In the genomic region with DNA sequence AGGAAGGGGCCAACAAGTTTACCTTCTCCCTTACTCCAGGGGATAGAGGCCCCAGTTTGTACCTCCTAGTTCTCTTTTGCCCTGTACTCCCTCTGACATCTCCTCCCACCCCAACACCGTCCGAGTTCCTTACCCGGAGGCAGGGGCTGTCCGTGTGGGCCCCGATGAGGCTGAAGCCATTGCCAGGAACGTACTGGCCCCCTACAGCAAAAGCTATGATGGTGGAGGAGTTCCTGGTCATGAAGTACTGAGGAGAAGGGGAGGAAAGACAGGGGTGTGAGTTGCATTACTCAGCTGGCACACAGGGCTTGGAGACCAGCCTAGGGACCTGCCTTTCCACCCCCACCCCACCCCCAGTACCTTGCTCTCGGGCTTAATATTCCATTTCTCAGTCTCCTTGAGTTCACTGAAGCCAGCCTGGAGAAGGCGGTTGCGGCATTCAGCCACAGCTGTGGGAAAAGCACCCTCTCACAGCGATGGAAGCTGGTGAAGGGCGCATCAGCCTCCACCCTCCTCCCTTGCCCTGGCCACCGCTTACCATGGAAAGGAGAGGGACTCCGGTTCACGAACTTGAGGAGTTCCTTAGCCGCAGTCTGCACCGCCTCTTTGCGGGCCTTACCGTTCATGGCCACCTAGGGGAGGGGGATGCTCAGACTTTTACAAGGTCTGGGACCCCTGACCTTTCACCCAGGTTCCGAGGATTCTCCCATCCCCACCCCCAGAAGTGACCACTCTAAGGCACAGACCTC, we compare ENCODE assay signal across 8 cellular contexts. TPM values are rescaled to one million over a fixed set of nuclear protein-coding genes. Genes with fewer than 3 reads are reported as not detected.
DNase-seq lines count a peak whose midpoint lies in the region; ATAC-seq, FAIRE-seq and TF ChIP-seq lines count a peak whose summit lies in the region.

No MANE protein-coding gene starts in this region.

- CTCF ChIA-PET in WTC11 (lab: Charles Lee): interaction anchor here (0.6 to 3.9 kb wide), 28 partner anchors 9 to 385 kb away, joined by 3 to 64 read pairs (median 4); a partner anchor contains a TSS

- H3K27me3 Mint-ChIP-seq in H9 (ENCODE audit: low read depth): no peaks in the 10 kb centered on the region
- H3K27me3 Mint-ChIP-seq in WTC11 (ENCODE audit: low read depth): 0 out of 2 replicates have a peak, but pooled peaks cover 3% of the 10 kb centered on the region

- no peak overlapping the region for H3K18ac ChIP-seq in H9 (ENCODE audit: insufficient read length, low read depth, low read length)

- no peaks in the 10 kb centered on the region for H4K20me1 ChIP-seq in H9 (ENCODE audit: control insufficient read depth, insufficient read depth, insufficient read length)

- no peak overlapping the region for H2BK120ac ChIP-seq in H9 (ENCODE audit: low read depth, low read length, poor library complexity, severe bottlenecking)

- no peak overlapping the region for H2AK5ac ChIP-seq in H9 (ENCODE audit: insufficient read length, low read length)

- H3K23me2 ChIP-seq in H9 (ENCODE audit: insufficient read length, low read depth, low read length, poor library complexity, severe bottlenecking): peaks cover 7% of the 10 kb centered on the region

- no peaks in the 10 kb centered on the region for H3K4me1 ChIP-seq in H9 (ENCODE audit: insufficient read depth, low read length)
- H3K4me1 ChIP-seq in foreskin keratinocyte: no peaks in the 10 kb centered on the region

- H3K4me3 Mint-ChIP-seq in H9: peak overlapping the region; percentile 95 to 96
- H3K4me3 Mint-ChIP-seq in WTC11: peak overlapping the region; percentile 90

- H3K79me1 ChIP-seq in H9 (ENCODE audit: insufficient read depth, low read depth, low read length, poor library complexity, severe bottlenecking): no peaks in the 10 kb centered on the region

- H3K4me1 Mint-ChIP-seq in H9: peaks cover 12 to 19% of the 10 kb centered on the region in 2 experiments
- peaks cover 7% of the 10 kb centered on the region for H3K4me1 Mint-ChIP-seq in WTC11

- H2AFZ ChIP-seq in H9 (ENCODE audit: low read length): no peak overlapping the region

- no peak overlapping the region for H3T11ph ChIP-seq in H9 (ENCODE audit: low read length)

- H3K36me3 Mint-ChIP-seq in H9 (ENCODE audit: insufficient read depth in 1 of 3, low read depth in 3 of 3) (peaks cover 25 to 43% (median 40%) of the 10 kb centered on the region in 3 experiments; a peak in 6 of 7 replicates), WTC11 (peaks cover 28% of the 10 kb centered on the region)

- no peak for TF ChIP-seq CTCF in H9 (conservative IDR thresholded peaks at IDR 0.05)
- no peak for TF ChIP-seq CTCF in WTC11 (IDR thresholded peaks at IDR 0.05)
- no peak for TF ChIP-seq CTCF in foreskin keratinocyte (conservative IDR thresholded peaks at IDR 0.05)

- no peak overlapping the region for H4K5ac ChIP-seq in H9 (ENCODE audit: insufficient read length, low read depth, low read length)

- no peak overlapping the region for H3K4ac ChIP-seq in H9 (ENCODE audit: low read depth, low read length)

- H3K27ac Mint-ChIP-seq in H9 (peak overlapping the region; percentile 44 to 98 (median 80); a peak in 5 of 7 replicates), WTC11 (peak overlapping the region; percentile 91)

- H4K8ac ChIP-seq in H9 (replicated peaks; ENCODE audit: insufficient read length, low read depth, low read length): no peak overlapping the region

- H3K14ac ChIP-seq in H9 (ENCODE audit: insufficient read depth, low read length): no peak overlapping the region; the same call in 1 of the 2 replicates

- ATAC-seq in WTC11 (peak; percentile 1), foreskin keratinocyte (no peak), HG03354 (IDR thresholded peaks at IDR 0.05; ENCODE audit: poor library complexity, severe bottlenecking, unreplicated experiment) (no peak)

- no peak overlapping the region for H3K23ac ChIP-seq in H9 (ENCODE audit: insufficient read length, low read depth, low read length)

- no peak overlapping the region for H3K27ac ChIP-seq in H9 (ENCODE audit: insufficient read length, low read depth, low read length)
- peak overlapping the region; percentile 88 for H3K27ac ChIP-seq in foreskin keratinocyte
- H3K27ac ChIP-seq in skin epidermis: peak overlapping the region; percentile 77 to 96 (median 89)

- POLR2A ChIA-PET in WTC11 (lab: Charles Lee): interaction anchor here (0.6 to 1.7 kb wide), 9 partner anchors 8 to 210 kb away, joined by 3 to 6 read pairs (median 4); a partner anchor contains a TSS

- no peaks in the 10 kb centered on the region for H3K79me2 ChIP-seq in H9 (ENCODE audit: insufficient read depth, low read length)

- H3K9ac ChIP-seq in H9 (ENCODE audit: extremely low read depth, insufficient read length, low read length): peak overlapping the region; percentile 77

- peak overlapping the region; percentile 61 to 90 (median 80) for H3K4me3 ChIP-seq in skin epidermis

- H4K91ac ChIP-seq in H9 (ENCODE audit: insufficient read length, low read depth, low read length): no peak overlapping the region

- H3K9me3 ChIP-seq in H9 (ENCODE audit: control insufficient read depth, low read depth, low read length): no peaks in the 10 kb centered on the region

- H2BK12ac ChIP-seq in H9 (ENCODE audit: insufficient read length, low read depth, low read length): no peak overlapping the region

- no peak overlapping the region for H2BK5ac ChIP-seq in H9 (ENCODE audit: insufficient read length, low read length)

- peak overlapping the region; percentile 71 for H3K4me2 ChIP-seq in H9 (ENCODE audit: insufficient read depth, insufficient read length, low read length)

- no CpG with 5 or more reads among the region's 19 CpGs for WGBS in H9 (ENCODE audit: extremely low coverage, insufficient read length, low lambda C conversion rate)

- FAIRE-seq in RCC 7860 (lab: Jason Lieb, UNC): no peak

- no peak overlapping the region for H2BK20ac ChIP-seq in H9 (ENCODE audit: low read depth, low read length, poor library complexity, severe bottlenecking)

- H3K9me3 Mint-ChIP-seq in H9: no peaks in the 10 kb centered on the region
- H3K9me3 Mint-ChIP-seq in WTC11: no peaks in the 10 kb centered on the region

- DNase-seq in H9 (peak; percentile 43), WTC11 (ENCODE audit: low spot score) (peak; percentile 30), foreskin keratinocyte (no peak), NCI-H2196 treated with DMSO at 0.1 percent for 48 hours (lab: John Stamatoyannopoulos, UW; ENCODE audit: unreplicated experiment) (no peak), NOMO-1 treated with DMSO at 0.1 percent for 48 hours (lab: John Stamatoyannopoulos, UW; ENCODE audit: unreplicated experiment) (no peak), RCC 7860 (ENCODE audit: low spot score) (no peak)

- H3K56ac ChIP-seq in H9 (ENCODE audit: insufficient read length, low read depth, low read length): no peak overlapping the region

- no peak overlapping the region for H2BK15ac ChIP-seq in H9 (ENCODE audit: low read depth, low read length)

- H3K27me3 ChIP-seq in H9 (ENCODE audit: insufficient read depth, low read length): no peaks in the 10 kb centered on the region
- H3K27me3 ChIP-seq in foreskin keratinocyte: no peaks in the 10 kb centered on the region

TF ChIP-seq in WTC11, 78 proteins besides CTCF, POLR2A, EP300 and RAD21 (continues in another document):
- TF ChIP-seq, protein P1, sequence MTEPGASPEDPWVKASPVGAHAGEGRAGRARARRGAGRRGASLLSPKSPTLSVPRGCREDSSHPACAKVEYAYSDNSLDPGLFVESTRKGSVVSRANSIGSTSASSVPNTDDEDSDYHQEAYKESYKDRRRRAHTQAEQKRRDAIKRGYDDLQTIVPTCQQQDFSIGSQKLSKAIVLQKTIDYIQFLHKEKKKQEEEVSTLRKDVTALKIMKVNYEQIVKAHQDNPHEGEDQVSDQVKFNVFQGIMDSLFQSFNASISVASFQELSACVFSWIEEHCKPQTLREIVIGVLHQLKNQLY (CRISPR knock-in tag; IDR thresholded peaks at IDR 0.05): no peak
- TF ChIP-seq, protein P2, sequence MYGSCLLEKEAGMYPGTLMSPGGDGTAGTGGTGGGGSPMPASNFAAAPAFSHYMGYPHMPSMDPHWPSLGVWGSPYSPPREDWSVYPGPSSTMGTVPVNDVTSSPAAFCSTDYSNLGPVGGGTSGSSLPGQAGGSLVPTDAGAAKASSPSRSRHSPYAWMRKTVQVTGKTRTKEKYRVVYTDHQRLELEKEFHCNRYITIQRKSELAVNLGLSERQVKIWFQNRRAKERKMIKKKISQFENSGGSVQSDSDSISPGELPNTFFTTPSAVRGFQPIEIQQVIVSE (CRISPR knock-in tag; IDR thresholded peaks at IDR 0.05; ENCODE audit: borderline replicate concordance): no peak
- TF ChIP-seq FOXK1 (CRISPR knock-in tag; IDR thresholded peaks at IDR 0.05): no peak

RNA-seq across cellular contexts. Expression of a gene that starts 1.0 kb away (rescaled TPM):
- 60.9 and 63.5 TPM in 2 replicates for total RNA-seq in H9 (2021)
- total RNA-seq in WTC11 (2021): 65.8 to 70.2 TPM (median 67.6 TPM) in 3 replicates
- 59.9 and 64.0 TPM in 2 replicates for total RNA-seq in foreskin keratinocyte
- polyA plus RNA-seq in foreskin keratinocyte: 55.2 and 59.0 TPM in 2 replicates

RNA-seq across cellular contexts. Expression of a gene that starts 31.5 kb away (rescaled TPM):
- total RNA-seq in H9 (2021) (3.0 and 4.6 TPM in 2 replicates), WTC11 (2021) (1.6 to 3.5 TPM (median 2.8 TPM) in 3 replicates), foreskin keratinocyte (not detected in 2 replicates)
- 0.03 TPM in 1 of 2 replicates, not detected in the other for polyA plus RNA-seq in foreskin keratinocyte

RNA-seq across cellular contexts. Expression of a gene that starts 47.9 kb away (rescaled TPM):
- total RNA-seq in H9 (2021) (23.7 and 25.2 TPM in 2 replicates), WTC11 (2021) (55.3 to 62.7 TPM (median 57.8 TPM) in 3 replicates), foreskin keratinocyte (24.9 and 32.6 TPM in 2 replicates)
- polyA plus RNA-seq in foreskin keratinocyte: 27.4 and 28.7 TPM in 2 replicates

RNA-seq across cellular contexts. Expression of a gene that starts 54.2 kb away (rescaled TPM):
- total RNA-seq in H9 (2021) (not detected in 2 replicates), WTC11 (2021) (not detected in 3 replicates), foreskin keratinocyte (not detected in 2 replicates)
- not detected in 2 replicates for polyA plus RNA-seq in foreskin keratinocyte

Comparison
In these comparisons a context has a peak if more than half of its experiments do, and no peak if none do; other contexts are left out.
1. DNase-seq: peak in H9 (single experiment) and WTC11 (single experiment); none in foreskin keratinocyte (0 of 2), NCI-H2196 treated with DMSO at 0.1 percent for 48 hours (single experiment), NOMO-1 treated with DMSO at 0.1 percent for 48 hours (single experiment) and RCC 7860 (single experiment).